In the genomic region with DNA sequence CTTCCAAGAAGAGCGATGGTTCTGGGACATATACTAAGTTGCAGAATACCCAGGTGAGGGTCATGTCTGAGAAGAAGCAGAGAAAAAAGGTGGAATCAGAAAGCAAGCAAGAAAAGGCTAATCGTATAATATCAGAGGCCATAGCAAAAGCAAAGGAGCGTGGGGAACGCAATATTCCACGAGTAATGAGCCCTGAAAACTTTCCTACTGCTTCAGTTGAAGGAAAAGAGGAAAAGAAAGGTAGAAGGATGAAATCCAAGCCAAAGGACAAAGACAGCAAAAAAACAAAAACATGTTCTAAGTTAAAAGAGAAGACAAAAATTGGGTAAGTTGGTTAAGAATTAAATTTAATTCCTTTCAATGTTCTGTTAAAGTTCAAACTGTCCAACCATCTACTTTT, we compare ENCODE assay signal across 7 cellular contexts.
DNase-seq lines count a peak whose midpoint lies in the region; ATAC-seq and TF ChIP-seq lines count a peak whose summit lies in the region.

No MANE protein-coding gene starts in this region.

- no peak for TF ChIP-seq EP300 in sigmoid colon (IDR thresholded peaks at IDR 0.05)

- WGBS in sigmoid colon, 2 donors: 3 to 18% methylated on average over 5 of the region's 5 CpGs

- DNase-seq in GM12864 (ENCODE audit: low read depth) (no peak), NT2/D1 (ENCODE audit: low read depth, low spot score) (no peak), fibroblast of mammary gland (ENCODE audit: low read depth) (no peak), sigmoid colon (no peak), NCI-H1694 (lab: John Stamatoyannopoulos, UW) (no peak), iPS-NIHi7 (ENCODE audit: extremely low spot score) (no peak)

- no peak for TF ChIP-seq CTCF in GM12864 (IDR thresholded peaks at IDR 0.05; ENCODE audit: low read depth, low read length, missing control alignments)
- no peak for TF ChIP-seq CTCF in fibroblast of mammary gland (conservative IDR thresholded peaks at IDR 0.05; ENCODE audit: control insufficient read depth, insufficient read depth, low read depth, low read length)
- TF ChIP-seq CTCF in sigmoid colon (IDR thresholded peaks at IDR 0.05): no peak

- H3K4me3 ChIP-seq in GM12864 (ENCODE audit: low read depth, low read length): peak overlapping the region; percentile 37
- peak overlapping the region; percentile 59 for H3K4me3 ChIP-seq in NT2/D1 (ENCODE audit: insufficient read length, low read depth)
- peak overlapping the region; percentile 50 for H3K4me3 ChIP-seq in fibroblast of mammary gland (ENCODE audit: control insufficient read depth, low read depth, low read length)
- H3K4me3 ChIP-seq in sigmoid colon: peak overlapping the region; percentile 9 to 43 (median 40)

- intact Hi-C loops in sigmoid colon (cut with DNase I): loop anchor here (2.0 to 5.0 kb wide), 2 partner anchors 52 to 155 kb away; partner anchors contain the start of gene CHD9

- TF ChIP-seq POLR2A in sigmoid colon (IDR thresholded peaks at IDR 0.05): no peak

- peak overlapping the region; percentile 43 for H3K9ac ChIP-seq in NT2/D1 (ENCODE audit: insufficient read length, low read depth)

- H3K27me3 ChIP-seq in NT2/D1 (ENCODE audit: insufficient read depth, insufficient read length) (no peaks in the 10 kb centered on the region), sigmoid colon (no peaks in the 10 kb centered on the region)

- H3K36me3 ChIP-seq in NT2/D1 (ENCODE audit: insufficient read depth, insufficient read length, low read length) (peaks cover 21% of the 10 kb centered on the region), sigmoid colon (no peaks in the 10 kb centered on the region)

- H3K27ac ChIP-seq in sigmoid colon: peak overlapping the region; percentile 79 to 82 (median 81)

- H3K4me1 ChIP-seq in NT2/D1 (ENCODE audit: insufficient read depth, insufficient read length): no peaks in the 10 kb centered on the region
- H3K4me1 ChIP-seq in sigmoid colon: peaks cover 0 to 77% (median 41%) of the 10 kb centered on the region in 4 donors

- no peaks in the 10 kb centered on the region for H3K9me3 ChIP-seq in NT2/D1 (ENCODE audit: insufficient read depth, low read length)
- no peaks in the 10 kb centered on the region for H3K9me3 ChIP-seq in sigmoid colon

- ATAC-seq in GM21367 (IDR thresholded peaks at IDR 0.05; ENCODE audit: unreplicated experiment): no peak
